In genomic region chr9:96512240-96512639, GRCh38 we compare ENCODE assay signal across 23 cellular contexts.
DNase-seq lines count a peak whose midpoint lies in the region; ATAC-seq, FAIRE-seq and TF ChIP-seq lines count a peak whose summit lies in the region.
"Had no signal": no experiment of that assay in that cellular context is flagged by ENCODE, and none has a peak within 500 bp of the region (broad histone marks: within the 10 kb centered on the region; RNA-seq: fewer than 3 reads in every experiment).

No MANE protein-coding gene starts in this region.

- TF ChIP-seq RAD21 in K562 (CRISPR knock-in tag; conservative IDR thresholded peaks at IDR 0.05 in 1 of 2, IDR thresholded peaks at IDR 0.05 in 1 of 2): no peak

- H3K36me3 Mint-ChIP-seq in activated T-cell treated with anti-CD3 and anti-CD28 coated beads, Interleukin-2, amount 50 U/mL, for 4 hours (ENCODE audit: insufficient read depth): peaks cover 9% of the 10 kb centered on the region
- no peaks in the 10 kb centered on the region for H3K36me3 Mint-ChIP-seq in glutamatergic neuron (ENCODE audit: unreplicated experiment)

- no peaks in the 10 kb centered on the region for H3K4me1 ChIP-seq in HEK293 (ENCODE audit: control insufficient read depth, insufficient read depth, low read length)
- peaks cover 55% of the 10 kb centered on the region for H3K4me1 ChIP-seq in adipocyte (ENCODE audit: control insufficient read depth, insufficient read depth, low read length)
- no peaks in the 10 kb centered on the region for H3K4me1 ChIP-seq in K562 (replicated peaks in 1 of 2; ENCODE audit: control insufficient read depth in 2 of 2, insufficient read depth in 2 of 2, low read length in 2 of 2)
- H3K4me1 ChIP-seq in subcutaneous abdominal adipose tissue (ENCODE audit: control insufficient read depth in 5 of 5, insufficient read depth in 5 of 5, low read length in 5 of 5): peaks cover 8 to 45% (median 43%) of the 10 kb centered on the region in 5 donors
- H3K4me1 ChIP-seq in osteoblast (ENCODE audit: insufficient read depth, low read length): peaks cover 35% of the 10 kb centered on the region
- H3K4me1 ChIP-seq: A549, Caco-2 had no signal

- no peak overlapping the region for H3K4me2 ChIP-seq in K562 (ENCODE audit: insufficient read depth, low read length)
- H3K4me2 ChIP-seq in osteoblast (ENCODE audit: insufficient read depth, low read length): no peak overlapping the region
- H3K4me2 ChIP-seq: A549; BLaER1 treated with 17β-estradiol and CSF1 and Interleukin-3, amounts not matched to agents 10 nM and 100 nM had no signal

- no peak overlapping the region for H3K4me3 ChIP-seq in HEK293 (ENCODE audit: low read depth, low read length)
- H3K4me3 ChIP-seq in adipocyte (ENCODE audit: low read length): no peak overlapping the region
- no peak overlapping the region for H3K4me3 ChIP-seq in K562
- H3K4me3 ChIP-seq in subcutaneous abdominal adipose tissue (ENCODE audit: low read depth in 1 of 5, low read length in 5 of 5): no peak overlapping the region
- no peak overlapping the region for H3K4me3 ChIP-seq in osteoblast (ENCODE audit: insufficient read depth, low read length)
- H3K4me3 ChIP-seq: A549; BLaER1 treated with 17β-estradiol and CSF1 and Interleukin-3, amounts not matched to agents 10 nM and 100 nM had no signal

- H3K79me2 ChIP-seq in K562 (ENCODE audit: control insufficient read depth, insufficient read depth, low read length): no peaks in the 10 kb centered on the region
- no peaks in the 10 kb centered on the region for H3K79me2 ChIP-seq in osteoblast (ENCODE audit: insufficient read depth, low read length)

- FAIRE-seq in K562 (lab: Jason Lieb, UNC): no peak
- FAIRE-seq: A549, D721Med, G401.6, GM12891 had no signal

- intact Hi-C loops in K562 (cut with micrococcal nuclease): no loop called here

- DNase-seq in adipocyte (ENCODE audit: low read depth) (no peak), K562 (ENCODE audit: extremely low read depth in 1 of 4, low spot score in 3 of 4) (no peak), osteoblast (ENCODE audit: insufficient read length, low spot score, missing footprints) (no peak), glutamatergic neuron (no peak)
- DNase-seq in activated T-cell treated with anti-CD3 and anti-CD28 coated beads, Interleukin-2, amount 50 U/mL, for 4 hours: no peak
- DNase-seq: AML-193; Caco-2; Calu3; CD4-positive, alpha-beta T cell; CD8-positive, alpha-beta T cell; DMS79 treated with DMSO at 0.1 percent for 48 hours; GF-D8 had no signal

- no peaks in the 10 kb centered on the region for H3K27me3 Mint-ChIP-seq in activated T-cell treated with anti-CD3 and anti-CD28 coated beads, Interleukin-2, amount 50 U/mL, for 4 hours (ENCODE audit: low read depth)
- H3K27me3 Mint-ChIP-seq in glutamatergic neuron (ENCODE audit: unreplicated experiment): peaks cover 4% of the 10 kb centered on the region
- H3K27me3 Mint-ChIP-seq: B cell; CD4-positive, alpha-beta T cell had no signal

- H3K27me3 ChIP-seq in adipocyte (replicated peaks; ENCODE audit: control insufficient read depth, insufficient read depth, low read length): no peaks in the 10 kb centered on the region
- no peaks in the 10 kb centered on the region for H3K27me3 ChIP-seq in K562 (ENCODE audit: control insufficient read depth in 2 of 2, insufficient read depth in 2 of 2, low read length in 2 of 2)
- H3K27me3 ChIP-seq in subcutaneous abdominal adipose tissue (ENCODE audit: control insufficient read depth in 5 of 5, insufficient read depth in 4 of 5, low read length in 5 of 5): no peaks in the 10 kb centered on the region
- no peaks in the 10 kb centered on the region for H3K27me3 ChIP-seq in osteoblast (ENCODE audit: insufficient read depth, low read length)
- H3K27me3 ChIP-seq: BLaER1 treated with 17β-estradiol and CSF1 and Interleukin-3, amounts not matched to agents 10 nM and 100 nM had no signal

- H3K36me3 ChIP-seq in HEK293 (ENCODE audit: control insufficient read depth in 2 of 2, insufficient read depth in 1 of 2, low read length in 2 of 2): peaks cover 0 to 41% of the 10 kb centered on the region in 2 experiments; a peak in 2 of 3 replicates
- H3K36me3 ChIP-seq in adipocyte (ENCODE audit: control insufficient read depth, insufficient read depth, low read length, severe bottlenecking): peaks cover 29% of the 10 kb centered on the region
- H3K36me3 ChIP-seq in K562 (ENCODE audit: control insufficient read depth, insufficient read depth, low read length): no peaks in the 10 kb centered on the region
- H3K36me3 ChIP-seq in subcutaneous abdominal adipose tissue (ENCODE audit: control insufficient read depth in 5 of 5, insufficient read depth in 5 of 5, low read length in 5 of 5): peaks cover 0 to 12% (median 3%) of the 10 kb centered on the region in 5 donors
- H3K36me3 ChIP-seq in osteoblast (ENCODE audit: insufficient read depth, low read length): peaks cover 9% of the 10 kb centered on the region

- no peaks in the 10 kb centered on the region for H3K9me3 ChIP-seq in HEK293 (ENCODE audit: control insufficient read depth, insufficient read depth, low read depth, low read length)
- no peaks in the 10 kb centered on the region for H3K9me3 ChIP-seq in adipocyte (ENCODE audit: control insufficient read depth, low read length)
- no peaks in the 10 kb centered on the region for H3K9me3 ChIP-seq in K562 (replicated peaks; ENCODE audit: control insufficient read depth, insufficient read depth, low read depth, low read length)
- H3K9me3 ChIP-seq in subcutaneous abdominal adipose tissue (ENCODE audit: control insufficient read depth in 5 of 5, low read length in 5 of 5): no peaks in the 10 kb centered on the region
- H3K9me3 ChIP-seq in osteoblast (ENCODE audit: low read depth, low read length): no peaks in the 10 kb centered on the region
- H3K9me3 ChIP-seq: A549; BLaER1 treated with 17β-estradiol and CSF1 and Interleukin-3, amounts not matched to agents 10 nM and 100 nM; Caco-2 had no signal

- no peaks in the 10 kb centered on the region for H3K9me3 Mint-ChIP-seq in activated T-cell treated with anti-CD3 and anti-CD28 coated beads, Interleukin-2, amount 50 U/mL, for 4 hours
- peaks cover 4% of the 10 kb centered on the region for H3K9me3 Mint-ChIP-seq in glutamatergic neuron (ENCODE audit: unreplicated experiment)
- H3K9me3 Mint-ChIP-seq: CD4-positive, alpha-beta T cell; CD8-positive, alpha-beta T cell had no signal

- H3K9me1 ChIP-seq in K562 (ENCODE audit: control insufficient read depth, insufficient read depth, low read length): no peaks in the 10 kb centered on the region

- H3K27ac ChIP-seq in HEK293 (ENCODE audit: extremely low read depth, low read depth, low read length): no peak overlapping the region
- no peak overlapping the region for H3K27ac ChIP-seq in K562 (ENCODE audit: extremely low read depth, low read depth, low read length)
- peak overlapping the region; percentile 70 for H3K27ac ChIP-seq in subcutaneous abdominal adipose tissue (ENCODE audit: low read depth, low read length)
- H3K27ac ChIP-seq in osteoblast (ENCODE audit: low read depth, low read length): no peak overlapping the region
- H3K27ac ChIP-seq: 22Rv1; A549; BLaER1 treated with 17β-estradiol and CSF1 and Interleukin-3, amounts not matched to agents 10 nM and 100 nM; C4-2B had no signal

- ATAC-seq in K562 (no peak), GM19035 (IDR thresholded peaks at IDR 0.05; ENCODE audit: unreplicated experiment) (no peak)
- ATAC-seq in activated T-cell treated with anti-CD3 and anti-CD28 coated beads, Interleukin-2, amount 50 U/mL, for 4 hours: no peak
- ATAC-seq: A549; CD8-positive, alpha-beta T cell had no signal

- POLR2A ChIA-PET in HEK293 (lab: Yijun Ruan, JAX) (no interaction called here), K562 (lab: Yijun Ruan, JAX) (interaction anchor here (0.7 kb wide), 1 partner anchor 27 kb away, joined by 3 read pairs; no protein-coding TSS in a partner anchor)

- peaks cover 5% of the 10 kb centered on the region for H3K4me1 Mint-ChIP-seq in activated T-cell treated with anti-CD3 and anti-CD28 coated beads, Interleukin-2, amount 50 U/mL, for 4 hours (ENCODE audit: low read depth)
- peaks cover 29% of the 10 kb centered on the region for H3K4me1 Mint-ChIP-seq in glutamatergic neuron (ENCODE audit: low read depth, unreplicated experiment)
- H3K4me1 Mint-ChIP-seq: B cell had no signal

- WGBS in K562 (ENCODE audit: insufficient coverage, low coverage, missing lambda C conversion rate): 29% methylated on average over 3 of the region's 3 CpGs

- TF ChIP-seq CTCF in HEK293 (tag by site-specific recombination; IDR thresholded peaks at IDR 0.05) (no peak), K562 (IDR thresholded peaks at IDR 0.05 in 2 of 3, conservative IDR thresholded peaks at IDR 0.05 in 1 of 3; ENCODE audit: insufficient read depth in 2 of 3, low read depth in 1 of 3, low read length in 3 of 3) (no peak), osteoblast (IDR thresholded peaks at IDR 0.05; ENCODE audit: extremely low read depth, low read depth, low read length) (no peak), glutamatergic neuron (IDR thresholded peaks at IDR 0.05; ENCODE audit: partially characterized antibody, unreplicated experiment) (no peak)

- H3K9ac ChIP-seq in adipocyte (ENCODE audit: low read length): peak overlapping the region; percentile 34
- no peak overlapping the region for H3K9ac ChIP-seq in K562 (ENCODE audit: insufficient read depth in 1 of 2, low read depth in 2 of 2, low read length in 2 of 2)
- H3K9ac ChIP-seq in subcutaneous abdominal adipose tissue (ENCODE audit: low read length in 5 of 5): no peak overlapping the region
- H3K9ac ChIP-seq: BLaER1 treated with 17β-estradiol and CSF1 and Interleukin-3, amounts not matched to agents 10 nM and 100 nM had no signal

- no peak overlapping the region for H3K4me3 Mint-ChIP-seq in activated T-cell treated with anti-CD3 and anti-CD28 coated beads, Interleukin-2, amount 50 U/mL, for 4 hours
- H3K4me3 Mint-ChIP-seq in glutamatergic neuron (ENCODE audit: unreplicated experiment): no peak overlapping the region
- H3K4me3 Mint-ChIP-seq: B cell; CD4-positive, alpha-beta T cell; CD8-positive, alpha-beta T cell had no signal

- no peak for TF ChIP-seq EP300 in K562 (IDR thresholded peaks at IDR 0.05; ENCODE audit: low read length)

- in situ Hi-C loops in K562 (cut with MboI): no loop called here

- CTCF ChIA-PET in HEK293 (lab: Yijun Ruan, JAX) (interaction anchor here (0.7 kb wide), 1 partner anchor 245 kb away, joined by 3 read pairs; no protein-coding TSS in a partner anchor), K562 (lab: Yijun Ruan, JAX; ENCODE audit: low intra/inter-chr PET ratio) (no interaction called here)

- BruUV-seq in K562 (replicated peaks; lab: Mats Ljungman, UMichigan): no TSS peak

- no peak overlapping the region for H3K27ac Mint-ChIP-seq in glutamatergic neuron (ENCODE audit: unreplicated experiment)
- H3K27ac Mint-ChIP-seq: B cell; CD4-positive, alpha-beta T cell; CD8-positive, alpha-beta T cell had no signal

- no peak for TF ChIP-seq POLR2A in K562 (conservative IDR thresholded peaks at IDR 0.05)

- no peaks in the 10 kb centered on the region for H4K20me1 ChIP-seq in K562 (replicated peaks; ENCODE audit: control insufficient read depth, insufficient read depth, low read length)
- no peaks in the 10 kb centered on the region for H4K20me1 ChIP-seq in osteoblast (ENCODE audit: insufficient read depth, low read length)
- H4K20me1 ChIP-seq: BLaER1 treated with 17β-estradiol and CSF1 and Interleukin-3, amounts not matched to agents 10 nM and 100 nM had no signal

- H2AFZ ChIP-seq in K562 (ENCODE audit: low read depth, low read length) (no peak overlapping the region), osteoblast (ENCODE audit: low read length) (no peak overlapping the region)

Comparison
In these comparisons a context has a peak if more than half of its experiments do, and no peak if none do; other contexts are left out.
1. Of the 44 proteins assayed by ChIP-seq in both K562 and HEK293: peak only in K562: none; only in HEK293: none; in both: ZNF121; in neither: 43.